26 cellular contexts compared by ENCODE assay signal in genomic region chr3:107979538-107979937, GRCh38.
DNase-seq lines count a peak whose midpoint lies in the region; ATAC-seq, FAIRE-seq and TF ChIP-seq lines count a peak whose summit lies in the region.
"Had no signal": no experiment of that assay in that cellular context is flagged by ENCODE, and none has a peak within 500 bp of the region (broad histone marks: within the 10 kb centered on the region; RNA-seq: fewer than 3 reads in every experiment).

No MANE protein-coding gene starts in this region.

- DNase-seq in CD8-positive, alpha-beta memory T cell = no peak
- no peak for DNase-seq in T-helper 17 cell
- DNase-seq in epithelial cell of proximal tubule (ENCODE audit: low read depth) = peak; percentile 75
- no peak for DNase-seq in pancreas
- DNase-seq in NCI-H524 treated with DMSO at 0.1 percent for 48 hours (lab: John Stamatoyannopoulos, UW) = no peak
- DNase-seq in A673 (ENCODE audit: low spot score) = no peak
- DNase-seq: activated CD8-positive, alpha-beta memory T cell treated with anti-CD3 and anti-CD28 coated beads for 24 hours; activated naive CD4-positive, alpha-beta T cell treated with anti-CD3 and anti-CD28 coated beads for 36 hours; activated T-cell treated with anti-CD3 and anti-CD28 coated beads, Interleukin-2, amount 50 U/mL, for 4 hours; DND-41; glutamatergic neuron; MV-4-11; NCI-H1694 treated with DMSO at 0.1 percent for 48 hours; NCI-H774; nephron progenitor cell; stimulated activated CD4-positive, alpha-beta T cell treated with anti-CD3 and anti-CD28 coated beads, Interleukin-1b, Interleukin-23, amount 100 ng/mL, for 48 hours; T1000; testis had no signal

- H3K4me1 Mint-ChIP-seq in CD8-positive, alpha-beta memory T cell = peaks cover 57 to 68% (median 57%) of the 10 kb centered on the region in 3 donors
- peaks cover 52% of the 10 kb centered on the region for H3K4me1 Mint-ChIP-seq in T-helper 17 cell

- intact Hi-C loops in pancreas (cut with DNase I) (no loop called here), A673 (cut with micrococcal nuclease; ENCODE audit: unreplicated experiment) (no loop called here)

- WGBS in pancreas, 2 donors = 54 to 61% methylated on average over 6 of the region's 6 CpGs

- POLR2A ChIA-PET in CD8-positive, alpha-beta memory T cell (lab: Charles Lee) = no interaction called here
- POLR2A ChIA-PET in A673 (lab: Charles Lee; ENCODE audit: low non-redundant PET) = no interaction called here

- H3K36me3 Mint-ChIP-seq in CD8-positive, alpha-beta memory T cell = peaks cover 0 to 6% (median 0%) of the 10 kb centered on the region in 3 donors
- H3K36me3 Mint-ChIP-seq in T-helper 17 cell (ENCODE audit: low read depth) = no peaks in the 10 kb centered on the region

- H3K4me3 Mint-ChIP-seq in CD8-positive, alpha-beta memory T cell = peak overlapping the region in 2 of 7 donors; percentile 27
- H3K4me3 Mint-ChIP-seq in T-helper 17 cell = peak overlapping the region; percentile 68
- H3K4me3 Mint-ChIP-seq: activated naive CD4-positive, alpha-beta T cell treated with anti-CD3 and anti-CD28 coated beads for 36 hours; nephron progenitor cell had no signal

- H3K27me3 Mint-ChIP-seq in CD8-positive, alpha-beta memory T cell = no peaks in the 10 kb centered on the region
- H3K27me3 Mint-ChIP-seq in T-helper 17 cell = no peaks in the 10 kb centered on the region

- H3K9me3 ChIP-seq in CD8-positive, alpha-beta memory T cell (ENCODE audit: low read length) = no peaks in the 10 kb centered on the region
- H3K9me3 ChIP-seq in T-helper 17 cell (ENCODE audit: control insufficient read depth, low read length, poor library complexity, severe bottlenecking) = no peaks in the 10 kb centered on the region
- peaks cover 0 to 3% (median 0%) of the 10 kb centered on the region in 4 donors for H3K9me3 ChIP-seq in pancreas
- no peaks in the 10 kb centered on the region for H3K9me3 ChIP-seq in A673 (ENCODE audit: low read depth, low read length, poor library complexity, severe bottlenecking)
- H3K9me3 ChIP-seq: testis had no signal

- FAIRE-seq in pancreas (lab: Jason Lieb, UNC) = no peak
- FAIRE-seq: endometrium, GM12891, HTR-8/SVneo had no signal

- peaks cover 50% of the 10 kb centered on the region for H3K4me1 ChIP-seq in CD8-positive, alpha-beta memory T cell (ENCODE audit: insufficient read depth, low read length)
- H3K4me1 ChIP-seq in pancreas (peaks cover 0 to 3% (median 0%) of the 10 kb centered on the region in 3 donors), A673 (ENCODE audit: insufficient read depth, low read length, poor library complexity, severe bottlenecking) (peaks cover 4% of the 10 kb centered on the region)
- H3K4me1 ChIP-seq: testis had no signal

- H3K36me3 ChIP-seq in CD8-positive, alpha-beta memory T cell (ENCODE audit: insufficient read depth, low read length) = no peaks in the 10 kb centered on the region
- no peaks in the 10 kb centered on the region for H3K36me3 ChIP-seq in pancreas
- no peaks in the 10 kb centered on the region for H3K36me3 ChIP-seq in A673 (ENCODE audit: insufficient read depth, low read length, poor library complexity, severe bottlenecking)

- no peak for ATAC-seq in T-helper 17 cell
- ATAC-seq in pancreas = peak; percentile 19 to 78 (median 61)
- ATAC-seq in GM19023 (IDR thresholded peaks at IDR 0.05; ENCODE audit: unreplicated experiment) = no peak
- ATAC-seq: activated CD4-positive, CD25-positive, alpha-beta regulatory T cell treated with anti-CD3 and anti-CD28 coated beads, Interleukin-2, amount 50 U/mL, for 24 hours; activated T-cell treated with anti-CD3 and anti-CD28 coated beads, Interleukin-2, amount 50 U/mL, for 4 hours; left lobe of liver had no signal

- H3K27ac ChIP-seq in CD8-positive, alpha-beta memory T cell (ENCODE audit: low read depth, low read length) = no peak overlapping the region
- H3K27ac ChIP-seq in pancreas = peak overlapping the region in 2 of 4 donors; percentile 42 to 45
- H3K27ac ChIP-seq in A673 (ENCODE audit: low read depth, low read length, poor library complexity, severe bottlenecking) = no peak overlapping the region
- H3K27ac ChIP-seq: KMS-11, testis had no signal

- H3K27ac Mint-ChIP-seq in CD8-positive, alpha-beta memory T cell = peak overlapping the region in 1 of 8 donors; percentile 65
- H3K27ac Mint-ChIP-seq in T-helper 17 cell = peak overlapping the region; percentile 94
- H3K27ac Mint-ChIP-seq: activated naive CD4-positive, alpha-beta T cell treated with anti-CD3 and anti-CD28 coated beads for 36 hours had no signal

- no peak for TF ChIP-seq CTCF in epithelial cell of proximal tubule (conservative IDR thresholded peaks at IDR 0.05; ENCODE audit: low read depth, low read length)
- no peak for TF ChIP-seq CTCF in pancreas (IDR thresholded peaks at IDR 0.05)
- TF ChIP-seq CTCF in A673 (conservative IDR thresholded peaks at IDR 0.05; ENCODE audit: low read depth, low read length) = no peak

- no peaks in the 10 kb centered on the region for H3K9me3 Mint-ChIP-seq in CD8-positive, alpha-beta memory T cell
- H3K9me3 Mint-ChIP-seq: activated naive CD4-positive, alpha-beta T cell treated with anti-CD3 and anti-CD28 coated beads for 36 hours; activated T-cell treated with anti-CD3 and anti-CD28 coated beads, Interleukin-2, amount 50 U/mL, for 4 hours; nephron progenitor cell had no signal

- peak overlapping the region; percentile 44 for H3K4me3 ChIP-seq in CD8-positive, alpha-beta memory T cell (ENCODE audit: low read length)
- H3K4me3 ChIP-seq in epithelial cell of proximal tubule (ENCODE audit: low read depth, low read length) (no peak overlapping the region), pancreas (no peak overlapping the region), A673 (ENCODE audit: low read depth, low read length, poor library complexity, severe bottlenecking) (no peak overlapping the region)
- H3K4me3 ChIP-seq: skin epidermis, testis had no signal

- CTCF ChIA-PET in CD8-positive, alpha-beta memory T cell (lab: Charles Lee) = interaction anchor here (0.8 to 1.3 kb wide), 4 partner anchors 9 to 30 kb away, joined by 3 to 4 read pairs (median 4); no protein-coding TSS in a partner anchor
- CTCF ChIA-PET in A673 (lab: Charles Lee) = no interaction called here

- no TSS peak for BruUV-seq in A673 (replicated peaks; lab: Mats Ljungman, UMichigan)

- H3K27me3 ChIP-seq in CD8-positive, alpha-beta memory T cell (ENCODE audit: insufficient read depth, low read length, poor library complexity, severe bottlenecking) = no peaks in the 10 kb centered on the region
- no peaks in the 10 kb centered on the region for H3K27me3 ChIP-seq in pancreas
- no peaks in the 10 kb centered on the region for H3K27me3 ChIP-seq in A673 (replicated peaks; ENCODE audit: insufficient read depth, low read depth, low read length, poor library complexity)
- H3K27me3 ChIP-seq: testis had no signal

Comparison
In these comparisons a context has a peak if more than half of its experiments do, and no peak if none do; other contexts are left out.
1. ATAC-seq: peak in pancreas (4 of 4); none in T-helper 17 cell (single experiment) and GM19023 (single experiment).